24 cellular contexts compared by ENCODE assay signal in the genomic region with DNA sequence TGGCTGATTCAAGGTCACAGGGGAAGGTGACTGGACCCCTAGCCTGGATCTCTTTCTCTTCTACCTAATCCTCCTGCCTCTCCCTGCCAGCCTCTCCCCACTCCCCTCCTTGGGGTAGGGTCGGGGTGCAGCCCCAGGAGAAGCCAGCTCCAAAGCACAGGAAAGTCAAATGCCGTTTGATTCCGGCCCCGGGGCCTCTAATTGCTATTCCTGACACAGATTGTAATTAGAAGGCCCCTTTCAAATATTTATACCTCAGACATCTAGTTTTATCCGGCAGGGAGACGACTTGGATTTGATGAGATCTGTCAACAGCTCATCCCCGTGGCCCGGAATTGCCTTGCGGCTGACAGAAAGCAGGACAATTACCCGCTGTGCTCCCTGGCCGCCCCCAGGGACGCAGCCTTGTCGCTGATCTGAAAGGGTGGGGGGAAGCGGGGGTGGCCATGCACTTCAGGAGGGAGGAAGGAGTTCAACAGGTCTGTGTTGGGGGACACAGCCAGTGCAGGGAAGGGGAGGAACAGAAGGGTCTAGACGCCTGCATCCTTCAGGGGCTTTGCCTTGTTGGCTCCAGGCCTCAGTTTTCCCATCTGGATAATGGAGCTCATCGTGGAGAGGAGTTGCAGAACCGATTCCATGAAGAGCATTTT. TPM values are rescaled to one million over a fixed set of nuclear protein-coding genes. Genes with fewer than 3 reads are reported as not detected.
A peak's percentile ranks its signal among the peaks of the same experiment; 100 is the strongest.
DNase-seq lines count a peak whose midpoint lies in the region; ATAC-seq, FAIRE-seq and TF ChIP-seq lines count a peak whose summit lies in the region.
"Had no signal": no experiment of that assay in that cellular context is flagged by ENCODE, and none has a peak within 500 bp of the region (broad histone marks: within the 10 kb centered on the region; RNA-seq: fewer than 3 reads in every experiment).

No MANE protein-coding gene starts in this region.

- H3K9me3 ChIP-seq in HepG2 (ENCODE audit: low read length) (no peaks in the 10 kb centered on the region), right lobe of liver (no peaks in the 10 kb centered on the region)
- H3K9me3 ChIP-seq: lower lobe of right lung, MG63, sigmoid colon, tibial artery had no signal

- H3K27me3 Mint-ChIP-seq in WTC11 (ENCODE audit: low read depth): peaks cover 44% of the 10 kb centered on the region
- peaks cover 42% of the 10 kb centered on the region for H3K27me3 Mint-ChIP-seq in type B pancreatic cell
- H3K27me3 Mint-ChIP-seq in stimulated activated memory B cell treated with anti-CD40 and anti-IgM and Interleukin-4, amounts not matched to agents 10 μg/mL and 1 μg/mL and 100 μg/mL, for 72 hours: peaks cover 45% of the 10 kb centered on the region

- TF ChIP-seq POLR2A in HepG2 (IDR thresholded peaks at IDR 0.05; ENCODE audit: insufficient read depth in 1 of 2, low read depth in 2 of 2, low read length in 2 of 2) (no peak), right lobe of liver (IDR thresholded peaks at IDR 0.05) (no peak)

- no peaks in the 10 kb centered on the region for H3K9me3 Mint-ChIP-seq in WTC11
- H3K9me3 Mint-ChIP-seq in type B pancreatic cell: no peaks in the 10 kb centered on the region
- H3K9me3 Mint-ChIP-seq in stimulated activated memory B cell treated with anti-CD40 and anti-IgM and Interleukin-4, amounts not matched to agents 10 μg/mL and 1 μg/mL and 100 μg/mL, for 72 hours: no peaks in the 10 kb centered on the region
- H3K9me3 Mint-ChIP-seq: activated CD4-positive, alpha-beta T cell treated with anti-CD3 and anti-CD28 coated beads, Interleukin-2, amount 10 ng/mL, durations not matched to agents 7 days and 5 days; CD4-positive, alpha-beta memory T cell; HFFc6; stimulated activated naive B cell treated with anti-CD40 and anti-IgM and Interleukin-4, amounts not matched to agents 10 μg/mL and 1 μg/mL and 100 μg/mL, for 72 hours had no signal

- no peaks in the 10 kb centered on the region for H4K20me1 ChIP-seq in HepG2 (ENCODE audit: insufficient read depth, low read length)

- H3K36me3 Mint-ChIP-seq in WTC11 (no peaks in the 10 kb centered on the region), type B pancreatic cell (no peaks in the 10 kb centered on the region)
- peaks cover 7% of the 10 kb centered on the region for H3K36me3 Mint-ChIP-seq in stimulated activated memory B cell treated with anti-CD40 and anti-IgM and Interleukin-4, amounts not matched to agents 10 μg/mL and 1 μg/mL and 100 μg/mL, for 72 hours
- H3K36me3 Mint-ChIP-seq: CD4-positive, alpha-beta memory T cell had no signal

- no peak overlapping the region for H2AFZ ChIP-seq in HepG2 (ENCODE audit: low read length)

- H3K4me1 Mint-ChIP-seq in WTC11 (peaks cover 8% of the 10 kb centered on the region; the same call in 1 of the 2 replicates), type B pancreatic cell (ENCODE audit: unreplicated experiment) (no peaks in the 10 kb centered on the region)
- H3K4me1 Mint-ChIP-seq in stimulated activated memory B cell treated with anti-CD40 and anti-IgM and Interleukin-4, amounts not matched to agents 10 μg/mL and 1 μg/mL and 100 μg/mL, for 72 hours: peaks cover 6% of the 10 kb centered on the region
- H3K4me1 Mint-ChIP-seq: CD4-positive, alpha-beta memory T cell had no signal

- ATAC-seq in HepG2: no peak
- ATAC-seq in right lobe of liver: no peak
- no peak for ATAC-seq in WTC11
- ATAC-seq in GM21381 (IDR thresholded peaks at IDR 0.05; ENCODE audit: unreplicated experiment): no peak
- ATAC-seq in stimulated activated memory B cell treated with anti-CD40 and anti-IgM and Interleukin-4, amounts not matched to agents 10 μg/mL and 1 μg/mL and 100 μg/mL, for 72 hours: no peak
- ATAC-seq: lower lobe of right lung; stimulated activated naive B cell treated with anti-CD40 and anti-IgM and Interleukin-4, amounts not matched to agents 10 μg/mL and 1 μg/mL and 100 μg/mL, for 72 hours had no signal

- H3K36me3 ChIP-seq in HepG2 (replicated peaks in 1 of 2; ENCODE audit: control insufficient read depth in 1 of 2, insufficient read depth in 2 of 2, low read length in 2 of 2) (no peaks in the 10 kb centered on the region), right lobe of liver (no peaks in the 10 kb centered on the region)
- H3K36me3 ChIP-seq: MG63 had no signal

- H3K27ac Mint-ChIP-seq in WTC11 (no peak overlapping the region), type B pancreatic cell (peak overlapping the region; percentile 31)
- H3K27ac Mint-ChIP-seq in stimulated activated memory B cell treated with anti-CD40 and anti-IgM and Interleukin-4, amounts not matched to agents 10 μg/mL and 1 μg/mL and 100 μg/mL, for 72 hours: no peak overlapping the region
- H3K27ac Mint-ChIP-seq: activated CD4-positive, alpha-beta T cell treated with anti-CD3 and anti-CD28 coated beads, Interleukin-2, amount 10 ng/mL, durations not matched to agents 7 days and 5 days; CD4-positive, alpha-beta memory T cell; HFFc6; stimulated activated naive B cell treated with anti-CD40 and anti-IgM and Interleukin-4, amounts not matched to agents 10 μg/mL and 1 μg/mL and 100 μg/mL, for 72 hours had no signal

- 19% methylated on average over 13 of the region's 17 CpGs for WGBS in HepG2 (ENCODE audit: low lambda C conversion rate)
- 7% methylated on average over 3 of the region's 17 CpGs for WGBS in right lobe of liver (ENCODE audit: insufficient coverage, low coverage, low lambda C conversion rate, missing lambda C conversion rate)

- no peak overlapping the region for H3K27ac ChIP-seq in HepG2 (ENCODE audit: extremely low read length, insufficient read depth, low read length)
- H3K27ac ChIP-seq in right lobe of liver: no peak overlapping the region
- H3K27ac ChIP-seq: lower lobe of right lung, sigmoid colon, tibial artery had no signal

- no peaks in the 10 kb centered on the region for H3K79me2 ChIP-seq in HepG2 (ENCODE audit: insufficient read depth, low read length)

- no peak overlapping the region for H3K9ac ChIP-seq in HepG2 (ENCODE audit: insufficient read depth, low read depth, low read length)

- TF ChIP-seq EP300 in HepG2 (IDR thresholded peaks at IDR 0.05; ENCODE audit: low read depth in 2 of 2, low read length in 2 of 2): no peak
- no peak for TF ChIP-seq EP300 in HepG2 (CRISPR knock-in tag; IDR thresholded peaks at IDR 0.05; ENCODE audit: borderline replicate concordance)

- H3K4me1 ChIP-seq in HepG2 (ENCODE audit: insufficient read depth, low read length): 0 out of 2 replicates have a peak, but pooled peaks cover 6% of the 10 kb centered on the region
- H3K4me1 ChIP-seq in right lobe of liver: peaks cover 0 to 10% (median 0%) of the 10 kb centered on the region in 4 donors

- FAIRE-seq in HepG2 (lab: Jason Lieb, UNC): no peak
- FAIRE-seq: endothelial cell of umbilical vein, islet of Langerhans had no signal

- intact Hi-C loops in HepG2 (cut with micrococcal nuclease; ENCODE audit: unreplicated experiment): no loop called here
- intact Hi-C loops in right lobe of liver (cut with DNase I): no loop called here

- CTCF ChIA-PET in HepG2 (lab: Yijun Ruan, JAX; ENCODE audit: low intra/inter-chr PET ratio, low total read pairs) (no interaction called here), WTC11 (lab: Charles Lee) (interaction anchor here (0.6 to 10.5 kb wide), 7 partner anchors 9 to 344 kb away, joined by 3 to 172 read pairs (median 4); no protein-coding TSS in a partner anchor)

- POLR2A ChIA-PET in HepG2 (lab: Yijun Ruan, JAX): interaction anchor here (0.6 to 2.1 kb wide), 4 partner anchors 10 to 76 kb away, joined by 3 to 7 read pairs (median 4); a partner anchor contains a TSS
- POLR2A ChIA-PET in WTC11 (lab: Charles Lee): interaction anchor here (0.6 to 1.2 kb wide), 2 partner anchors 16 to 66 kb away, joined by 3 to 4 read pairs; no protein-coding TSS in a partner anchor

- no peak for TF ChIP-seq CTCF in HepG2 (CRISPR knock-in tag; IDR thresholded peaks at IDR 0.05)
- TF ChIP-seq CTCF in right lobe of liver (IDR thresholded peaks at IDR 0.05): no peak
- no peak for TF ChIP-seq CTCF in WTC11 (IDR thresholded peaks at IDR 0.05)
- no peak for TF ChIP-seq CTCF in type B pancreatic cell (conservative IDR thresholded peaks at IDR 0.05)

- no TSS peak for BruUV-seq in HepG2 (replicated peaks; lab: Mats Ljungman, UMichigan)

- in situ Hi-C loops in HepG2 (cut with HindIII; ENCODE audit: extremely low pct_ligation_motif_present, low pct_unique_long_range_greater_than_20kb): no loop called here

- no peak for TF ChIP-seq RAD21 in HepG2 (CRISPR knock-in tag; IDR thresholded peaks at IDR 0.05)

- no peak overlapping the region; the same call in 1 of the 2 replicates for H3K4me2 ChIP-seq in HepG2 (ENCODE audit: low read depth, low read length)

- H3K27me3 ChIP-seq in HepG2 (ENCODE audit: control insufficient read depth in 1 of 2, insufficient read depth in 2 of 2, low read length in 2 of 2) (peaks cover 0 to 39% of the 10 kb centered on the region in 2 experiments), right lobe of liver (no peaks in the 10 kb centered on the region)

- DNase-seq in HepG2 (ENCODE audit: low spot score) (no peak), right lobe of liver (no peak), WTC11 (ENCODE audit: low spot score) (no peak), type B pancreatic cell (ENCODE audit: extremely low spot score, unreplicated experiment) (no peak)
- DNase-seq: activated CD4-positive, alpha-beta T cell treated with anti-CD3 and anti-CD28 coated beads, Interleukin-2, amount 10 ng/mL, durations not matched to agents 7 days and 5 days; activated CD8-positive, alpha-beta memory T cell treated with anti-CD3 and anti-CD28 coated beads, Interleukin-2, amount 50 U/mL, for 48 hours; activated effector memory CD4-positive, alpha-beta T cell treated with anti-CD3 and anti-CD28 coated beads, Interleukin-2, amount 50 U/mL, for 16 hours; CD4-positive, alpha-beta memory T cell; dermis blood vessel endothelial cell; HFFc6; lower lobe of right lung; MG63; NCI-H187 treated with DMSO at 0.1 percent for 48 hours; NCI-H524; sigmoid colon; stimulated activated naive B cell treated with anti-CD40 and anti-IgM and Interleukin-4, amounts not matched to agents 10 μg/mL and 1 μg/mL and 100 μg/mL, for 72 hours; tibial artery had no signal

- H3K4me3 ChIP-seq in HepG2 (replicated peaks in 1 of 3; ENCODE audit: insufficient read depth in 1 of 3, low read depth in 2 of 3, low read length in 3 of 3) (no peak overlapping the region), right lobe of liver (no peak overlapping the region)
- H3K4me3 ChIP-seq: lower lobe of right lung, MG63, sigmoid colon, tibial artery had no signal

- H3K4me3 Mint-ChIP-seq in WTC11 (peak overlapping the region; percentile 8; the same call in 1 of the 2 replicates), type B pancreatic cell (peak overlapping the region; percentile 64)
- H3K4me3 Mint-ChIP-seq in stimulated activated memory B cell treated with anti-CD40 and anti-IgM and Interleukin-4, amounts not matched to agents 10 μg/mL and 1 μg/mL and 100 μg/mL, for 72 hours: no peak overlapping the region
- H3K4me3 Mint-ChIP-seq: activated CD4-positive, alpha-beta T cell treated with anti-CD3 and anti-CD28 coated beads, Interleukin-2, amount 10 ng/mL, durations not matched to agents 7 days and 5 days; CD4-positive, alpha-beta memory T cell; HFFc6; stimulated activated naive B cell treated with anti-CD40 and anti-IgM and Interleukin-4, amounts not matched to agents 10 μg/mL and 1 μg/mL and 100 μg/mL, for 72 hours had no signal

RNA-seq across cellular contexts. Expression of a gene that starts 1.9 kb away (rescaled TPM):
- total RNA-seq in HepG2 (2016; rRNA removed; fragmentation: Illumina TruSeq; extraction: Trizol) (0.11 TPM in 1 of 2 replicates, not detected in the other), right lobe of liver (1 to 10 TPM; 1.7 to 9.7 (median 6.4) TPM), WTC11 (2021) (2.0 to 3.6 TPM (median 3.4 TPM) in 3 replicates), type B pancreatic cell (ENCODE audit: low replicate concordance) (4.9 and 6.1 TPM in 2 replicates)
- total RNA-seq in HepG2 (2016; cell fraction: cytosol; rRNA removed; fragmentation: Illumina TruSeq; extraction: Trizol; ENCODE audit: low read depth): 0.40 TPM in 1 of 2 replicates, not detected in the other
- total RNA-seq in HepG2 (2016; cell fraction: insoluble cytoplasmic fraction; rRNA removed; fragmentation: Illumina TruSeq; extraction: Trizol): 0.30 TPM in 1 of 2 replicates, not detected in the other
- total RNA-seq in HepG2 (2016; cell fraction: membrane; rRNA removed; fragmentation: Illumina TruSeq; extraction: Trizol): 0.45 and 1.1 TPM in 2 replicates
- not detected in 2 replicates for total RNA-seq in HepG2 (2016; cell fraction: nucleus; rRNA removed; fragmentation: Illumina TruSeq; extraction: Trizol)
- polyA plus RNA-seq in HepG2 (2011; rRNA removed): 0.20 and 0.42 TPM in 2 replicates
- 0.46 TPM in 1 of 2 replicates, not detected in the other for polyA plus RNA-seq in HepG2 (2011; cell fraction: cytosol; rRNA removed)
- 0.48 and 0.61 TPM in 2 replicates for polyA plus RNA-seq in HepG2 (2011; cell fraction: nucleus; rRNA removed)
- polyA plus RNA-seq in HepG2 (2012): 0.36 and 0.79 TPM in 2 replicates
- polyA plus RNA-seq in HepG2 (2016; cell fraction: cytosol; fragmentation: Illumina TruSeq; extraction: Trizol; ENCODE audit: low read depth): 0.31 and 1.3 TPM in 2 replicates
- 1.1 TPM in 1 of 2 replicates, not detected in the other for polyA plus RNA-seq in HepG2 (2016; cell fraction: insoluble cytoplasmic fraction; fragmentation: Illumina TruSeq; extraction: Trizol; ENCODE audit: low read depth)
- polyA plus RNA-seq in HepG2 (2016; cell fraction: membrane; fragmentation: Illumina TruSeq; extraction: Trizol; ENCODE audit: low read depth): 0.63 and 0.70 TPM in 2 replicates
- polyA plus RNA-seq in HepG2 (2016; cell fraction: nucleus; fragmentation: Illumina TruSeq; extraction: Trizol; ENCODE audit: insufficient read depth, low read depth): not detected in 2 replicates
- polyA minus RNA-seq in HepG2 (2011; rRNA and poly(A)+ RNA removed; ENCODE audit: low replicate concordance): 0.14 TPM in 1 of 2 replicates, not detected in the other
- polyA minus RNA-seq in HepG2 (2011; cell fraction: cytosol; rRNA and poly(A)+ RNA removed): not detected in 2 replicates
- not detected in 2 replicates for polyA minus RNA-seq in HepG2 (2011; cell fraction: nucleus; rRNA and poly(A)+ RNA removed)
- total RNA-seq: activated CD4-positive, alpha-beta T cell treated with anti-CD3 and anti-CD28 coated beads, Interleukin-2, amount 10 ng/mL, durations not matched to agents 7 days and 5 days; cardiac septum; dermis blood vessel endothelial cell; endothelial cell of umbilical vein; HFFc6; lower lobe of right lung; osteocyte; sigmoid colon; T-helper 1 cell treated with Interleukin-12 subunit alpha and Interleukin-12 subunit beta and Interleukin-4 antibody, amounts not matched to agents 30 ng/mL and 1 ng/mL, for 36 hours had no signal
- polyA plus RNA-seq: CD4-positive, alpha-beta memory T cell; endothelial cell of umbilical vein had no signal

RNA-seq across cellular contexts. Expression of a gene that starts 25.0 kb away (rescaled TPM):
- total RNA-seq in HepG2 (2016; rRNA removed; fragmentation: Illumina TruSeq; extraction: Trizol) (0.11 TPM in 1 of 2 replicates, not detected in the other), right lobe of liver (under 1 TPM in 2 of 6 experiments, not detected in 4; 0.24 to 0.32 TPM), WTC11 (2021) (0.55 to 1.0 TPM (median 0.94 TPM) in 3 replicates), type B pancreatic cell (ENCODE audit: low replicate concordance) (not detected in 2 replicates)
- total RNA-seq in HepG2 (2016; cell fraction: cytosol; rRNA removed; fragmentation: Illumina TruSeq; extraction: Trizol; ENCODE audit: low read depth): 0.62 TPM in 1 of 2 replicates, not detected in the other
- total RNA-seq in HepG2 (2016; cell fraction: insoluble cytoplasmic fraction; rRNA removed; fragmentation: Illumina TruSeq; extraction: Trizol): 0.19 TPM in 1 of 2 replicates, not detected in the other
- total RNA-seq in HepG2 (2016; cell fraction: membrane; rRNA removed; fragmentation: Illumina TruSeq; extraction: Trizol): 0.22 and 0.31 TPM in 2 replicates
- not detected in 2 replicates for total RNA-seq in HepG2 (2016; cell fraction: nucleus; rRNA removed; fragmentation: Illumina TruSeq; extraction: Trizol)
- 1.0 and 2.5 TPM in 2 replicates for polyA plus RNA-seq in HepG2 (2011; rRNA removed)
- 1.9 and 2.2 TPM in 2 replicates for polyA plus RNA-seq in HepG2 (2011; cell fraction: cytosol; rRNA removed)
- 0.64 and 1.4 TPM in 2 replicates for polyA plus RNA-seq in HepG2 (2011; cell fraction: nucleus; rRNA removed)
- polyA plus RNA-seq in HepG2 (2012): 1.5 and 4.1 TPM in 2 replicates
- 0.17 and 0.42 TPM in 2 replicates for polyA plus RNA-seq in HepG2 (2016; cell fraction: cytosol; fragmentation: Illumina TruSeq; extraction: Trizol; ENCODE audit: low read depth)
- polyA plus RNA-seq in HepG2 (2016; cell fraction: insoluble cytoplasmic fraction; fragmentation: Illumina TruSeq; extraction: Trizol; ENCODE audit: low read depth): not detected in 2 replicates
- 0.15 and 0.16 TPM in 2 replicates for polyA plus RNA-seq in HepG2 (2016; cell fraction: membrane; fragmentation: Illumina TruSeq; extraction: Trizol; ENCODE audit: low read depth)
- not detected in 2 replicates for polyA plus RNA-seq in HepG2 (2016; cell fraction: nucleus; fragmentation: Illumina TruSeq; extraction: Trizol; ENCODE audit: insufficient read depth, low read depth)
- 0.48 TPM in 1 of 2 replicates, not detected in the other for polyA minus RNA-seq in HepG2 (2011; rRNA and poly(A)+ RNA removed; ENCODE audit: low replicate concordance)
- 1.3 TPM in 1 of 2 replicates, not detected in the other for polyA minus RNA-seq in HepG2 (2011; cell fraction: cytosol; rRNA and poly(A)+ RNA removed)
- polyA minus RNA-seq in HepG2 (2011; cell fraction: nucleus; rRNA and poly(A)+ RNA removed): 0.62 TPM in 1 of 2 replicates, not detected in the other
- total RNA-seq: cardiac septum, dermis blood vessel endothelial cell, endothelial cell of umbilical vein, HFFc6, osteocyte, sigmoid colon had no signal
- polyA plus RNA-seq: endothelial cell of umbilical vein had no signal

RNA-seq across cellular contexts. Expression of a gene that starts 27.2 kb away (rescaled TPM):
- total RNA-seq in HepG2 (2016; rRNA removed; fragmentation: Illumina TruSeq; extraction: Trizol): 0.29 TPM in 1 of 2 replicates, not detected in the other
- total RNA-seq in HepG2 (2016; cell fraction: cytosol; rRNA removed; fragmentation: Illumina TruSeq; extraction: Trizol; ENCODE audit: low read depth): 0.18 TPM in 1 of 2 replicates, not detected in the other
- total RNA-seq in HepG2 (2016; cell fraction: insoluble cytoplasmic fraction; rRNA removed; fragmentation: Illumina TruSeq; extraction: Trizol): 0.22 TPM in 1 of 2 replicates, not detected in the other
- 0.12 and 0.45 TPM in 2 replicates for total RNA-seq in HepG2 (2016; cell fraction: membrane; rRNA removed; fragmentation: Illumina TruSeq; extraction: Trizol)
- not detected in 2 replicates for total RNA-seq in HepG2 (2016; cell fraction: nucleus; rRNA removed; fragmentation: Illumina TruSeq; extraction: Trizol)
- polyA plus RNA-seq in HepG2 (2011; rRNA removed): 0.66 and 1.4 TPM in 2 replicates
- 0.81 and 1.2 TPM in 2 replicates for polyA plus RNA-seq in HepG2 (2011; cell fraction: cytosol; rRNA removed)
- 1.8 and 2.7 TPM in 2 replicates for polyA plus RNA-seq in HepG2 (2011; cell fraction: nucleus; rRNA removed)
- polyA plus RNA-seq in HepG2 (2012): 0.82 and 1.7 TPM in 2 replicates
- 0.24 and 0.59 TPM in 2 replicates for polyA plus RNA-seq in HepG2 (2016; cell fraction: cytosol; fragmentation: Illumina TruSeq; extraction: Trizol; ENCODE audit: low read depth)
- not detected in 2 replicates for polyA plus RNA-seq in HepG2 (2016; cell fraction: insoluble cytoplasmic fraction; fragmentation: Illumina TruSeq; extraction: Trizol; ENCODE audit: low read depth)
- polyA plus RNA-seq in HepG2 (2016; cell fraction: membrane; fragmentation: Illumina TruSeq; extraction: Trizol; ENCODE audit: low read depth): not detected in 2 replicates
- 0.31 and 0.41 TPM in 2 replicates for polyA plus RNA-seq in HepG2 (2016; cell fraction: nucleus; fragmentation: Illumina TruSeq; extraction: Trizol; ENCODE audit: insufficient read depth, low read depth)
- 0.58 and 1.4 TPM in 2 replicates for polyA minus RNA-seq in HepG2 (2011; rRNA and poly(A)+ RNA removed; ENCODE audit: low replicate concordance)
- 0.40 TPM in 1 of 2 replicates, not detected in the other for polyA minus RNA-seq in HepG2 (2011; cell fraction: cytosol; rRNA and poly(A)+ RNA removed)
- polyA minus RNA-seq in HepG2 (2011; cell fraction: nucleus; rRNA and poly(A)+ RNA removed): 0.37 TPM in 1 of 2 replicates, not detected in the other
- 1 to 10 TPM in 1 of 6 experiments, under 1 TPM in 3, not detected in 2; 0.19 to 2.2 (median 0.52) TPM for total RNA-seq in right lobe of liver
- 61.3 to 69.2 TPM (median 65.7 TPM) in 3 replicates for total RNA-seq in WTC11 (2021)
- total RNA-seq in type B pancreatic cell (ENCODE audit: low replicate concordance): 4.8 and 26.3 TPM in 2 replicates

RNA-seq across cellular contexts. Expression of a gene that starts 30.3 kb away (rescaled TPM):
- total RNA-seq in HepG2 (2016; rRNA removed; fragmentation: Illumina TruSeq; extraction: Trizol) (17.9 and 18.4 TPM in 2 replicates), right lobe of liver (10 to 100 TPM in 1 of 6 experiments, 1 to 10 TPM in 5; 6.4 to 14.1 (median 8.9) TPM), WTC11 (2021) (24.3 to 26.5 TPM (median 25.2 TPM) in 3 replicates), type B pancreatic cell (ENCODE audit: low replicate concordance) (14.3 and 18.5 TPM in 2 replicates)
- 4.0 and 4.7 TPM in 2 replicates for total RNA-seq in HepG2 (2016; cell fraction: cytosol; rRNA removed; fragmentation: Illumina TruSeq; extraction: Trizol; ENCODE audit: low read depth)
- total RNA-seq in HepG2 (2016; cell fraction: insoluble cytoplasmic fraction; rRNA removed; fragmentation: Illumina TruSeq; extraction: Trizol): 16.8 and 19.4 TPM in 2 replicates
- 6.4 and 6.7 TPM in 2 replicates for total RNA-seq in HepG2 (2016; cell fraction: membrane; rRNA removed; fragmentation: Illumina TruSeq; extraction: Trizol)
- 7.2 and 7.7 TPM in 2 replicates for total RNA-seq in HepG2 (2016; cell fraction: nucleus; rRNA removed; fragmentation: Illumina TruSeq; extraction: Trizol)
- polyA plus RNA-seq in HepG2 (2011; rRNA removed): 9.3 and 10.1 TPM in 2 replicates
- polyA plus RNA-seq in HepG2 (2011; cell fraction: cytosol; rRNA removed): 10.6 and 14.7 TPM in 2 replicates
- polyA plus RNA-seq in HepG2 (2011; cell fraction: nucleus; rRNA removed): 10.0 and 11.4 TPM in 2 replicates
- polyA plus RNA-seq in HepG2 (2012): 9.3 and 9.9 TPM in 2 replicates
- polyA plus RNA-seq in HepG2 (2016; cell fraction: cytosol; fragmentation: Illumina TruSeq; extraction: Trizol; ENCODE audit: low read depth): 3.4 and 4.1 TPM in 2 replicates
- polyA plus RNA-seq in HepG2 (2016; cell fraction: insoluble cytoplasmic fraction; fragmentation: Illumina TruSeq; extraction: Trizol; ENCODE audit: low read depth): 17.9 and 20.2 TPM in 2 replicates
- 4.1 and 5.0 TPM in 2 replicates for polyA plus RNA-seq in HepG2 (2016; cell fraction: membrane; fragmentation: Illumina TruSeq; extraction: Trizol; ENCODE audit: low read depth)
- polyA plus RNA-seq in HepG2 (2016; cell fraction: nucleus; fragmentation: Illumina TruSeq; extraction: Trizol; ENCODE audit: insufficient read depth, low read depth): 13.9 and 14.9 TPM in 2 replicates
- polyA minus RNA-seq in HepG2 (2011; rRNA and poly(A)+ RNA removed; ENCODE audit: low replicate concordance): 8.4 and 18.8 TPM in 2 replicates
- polyA minus RNA-seq in HepG2 (2011; cell fraction: cytosol; rRNA and poly(A)+ RNA removed): 4.8 and 6.3 TPM in 2 replicates
- 6.6 and 8.1 TPM in 2 replicates for polyA minus RNA-seq in HepG2 (2011; cell fraction: nucleus; rRNA and poly(A)+ RNA removed)

RNA-seq across cellular contexts. Expression of a gene that starts 47.9 kb away (rescaled TPM):
- not detected in 2 replicates for total RNA-seq in HepG2 (2016; rRNA removed; fragmentation: Illumina TruSeq; extraction: Trizol)
- not detected in 2 replicates for total RNA-seq in HepG2 (2016; cell fraction: cytosol; rRNA removed; fragmentation: Illumina TruSeq; extraction: Trizol; ENCODE audit: low read depth)
- 0.16 and 0.28 TPM in 2 replicates for total RNA-seq in HepG2 (2016; cell fraction: insoluble cytoplasmic fraction; rRNA removed; fragmentation: Illumina TruSeq; extraction: Trizol)
- total RNA-seq in HepG2 (2016; cell fraction: membrane; rRNA removed; fragmentation: Illumina TruSeq; extraction: Trizol): not detected in 2 replicates
- total RNA-seq in HepG2 (2016; cell fraction: nucleus; rRNA removed; fragmentation: Illumina TruSeq; extraction: Trizol): not detected in 2 replicates
- polyA plus RNA-seq in HepG2 (2011; rRNA removed): 3.4 and 8.3 TPM in 2 replicates
- polyA plus RNA-seq in HepG2 (2011; cell fraction: cytosol; rRNA removed): 3.7 and 5.7 TPM in 2 replicates
- 5.8 TPM in 2 replicates for polyA plus RNA-seq in HepG2 (2011; cell fraction: nucleus; rRNA removed)
- polyA plus RNA-seq in HepG2 (2012): 5.3 and 5.5 TPM in 2 replicates
- polyA plus RNA-seq in HepG2 (2016; cell fraction: cytosol; fragmentation: Illumina TruSeq; extraction: Trizol; ENCODE audit: low read depth): 0.20 TPM in 1 of 2 replicates, not detected in the other
- polyA plus RNA-seq in HepG2 (2016; cell fraction: insoluble cytoplasmic fraction; fragmentation: Illumina TruSeq; extraction: Trizol; ENCODE audit: low read depth): not detected in 2 replicates
- not detected in 2 replicates for polyA plus RNA-seq in HepG2 (2016; cell fraction: membrane; fragmentation: Illumina TruSeq; extraction: Trizol; ENCODE audit: low read depth)
- 0.83 TPM in 1 of 2 replicates, not detected in the other for polyA plus RNA-seq in HepG2 (2016; cell fraction: nucleus; fragmentation: Illumina TruSeq; extraction: Trizol; ENCODE audit: insufficient read depth, low read depth)
- polyA minus RNA-seq in HepG2 (2011; rRNA and poly(A)+ RNA removed; ENCODE audit: low replicate concordance): 2.3 and 3.4 TPM in 2 replicates
- polyA minus RNA-seq in HepG2 (2011; cell fraction: cytosol; rRNA and poly(A)+ RNA removed): 3.4 TPM in 1 of 2 replicates, not detected in the other
- 1.5 and 1.8 TPM in 2 replicates for polyA minus RNA-seq in HepG2 (2011; cell fraction: nucleus; rRNA and poly(A)+ RNA removed)
- 1 to 10 TPM in 5 of 6 experiments, under 1 TPM in 1; 0.73 to 4.1 (median 2.0) TPM for total RNA-seq in right lobe of liver
- total RNA-seq in WTC11 (2021): 0.81 to 1.5 TPM (median 1.1 TPM) in 3 replicates
- total RNA-seq in type B pancreatic cell (ENCODE audit: low replicate concordance): 0.31 and 0.43 TPM in 2 replicates
- total RNA-seq: cardiac septum; CD4-positive, alpha-beta memory T cell had no signal
